In the genomic region with DNA sequence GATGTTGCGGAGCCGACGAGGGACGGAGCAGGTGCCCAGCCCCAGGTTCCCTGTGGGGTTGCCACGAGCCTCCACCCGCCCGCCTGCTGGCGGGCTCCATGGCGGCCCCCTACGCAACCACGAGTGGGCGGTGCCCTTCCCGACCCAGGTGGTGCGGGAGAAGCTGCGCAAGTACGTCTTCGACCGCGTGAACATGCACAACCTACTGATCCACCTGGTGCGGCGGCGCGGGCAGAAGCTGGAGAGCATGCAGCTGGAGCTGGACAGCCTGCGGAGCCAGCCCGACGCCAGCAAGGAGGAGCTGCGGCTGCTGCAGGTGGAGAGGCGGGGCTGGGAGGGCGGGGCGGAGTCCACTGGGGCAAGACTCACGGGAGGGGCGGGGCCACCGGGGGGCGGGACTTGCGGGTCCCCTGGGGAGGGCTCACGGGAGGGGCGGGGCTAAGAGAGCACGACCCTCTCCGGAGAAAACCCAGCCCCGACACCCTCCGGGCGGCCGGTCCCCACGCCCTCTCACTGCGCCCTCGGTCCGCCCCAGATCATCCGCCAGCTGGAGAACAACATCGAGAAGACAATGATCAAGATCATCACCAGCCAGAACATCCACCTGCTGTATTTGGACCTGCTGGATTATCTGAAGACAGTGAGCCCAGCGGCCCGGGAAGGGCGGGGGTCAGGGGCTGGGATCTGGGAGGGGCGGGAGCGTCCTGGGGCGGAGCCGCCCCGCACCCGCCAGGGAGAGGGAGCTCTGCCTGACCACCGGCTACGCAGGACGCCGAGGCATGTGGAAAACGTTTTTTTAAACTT, we compare ENCODE assay signal across 8 cellular contexts. TPM values are rescaled to one million over a fixed set of nuclear protein-coding genes. Genes with fewer than 3 reads are reported as not detected.
DNase-seq lines count a peak whose midpoint lies in the region; ATAC-seq, FAIRE-seq and TF ChIP-seq lines count a peak whose summit lies in the region.

No MANE protein-coding gene starts in this region.

- POLR2A ChIA-PET in A549 (lab: Yijun Ruan, JAX): interaction anchor here (0.6 to 1.7 kb wide), 4 partner anchors 9 to 173 kb away, joined by 3 to 10 read pairs (median 3); a partner anchor contains a TSS

- DNase-seq in A549 (ENCODE audit: low read depth in 1 of 2, low spot score in 1 of 2): peak; percentile 76 to 89
- DNase-seq in NCI-H1417 treated with DMSO at 0.1 percent for 48 hours (lab: John Stamatoyannopoulos, UW): peak; percentile 66
- peak; percentile 86 for DNase-seq in SW480 (ENCODE audit: low spot score)
- DNase-seq in activated naive CD8-positive, alpha-beta T cell treated with anti-CD3 and anti-CD28 coated beads for 36 hours: peak; percentile 81
- DNase-seq in heart right ventricle: peak; percentile 77 to 87
- DNase-seq in prostate gland (ENCODE audit: low spot score): peak; percentile 93

- FAIRE-seq in A549 (lab: Jason Lieb, UNC): no peak

- peak; percentile 75 to 79 for ATAC-seq in A549
- ATAC-seq in GM19452 (IDR thresholded peaks at IDR 0.05; ENCODE audit: unreplicated experiment): peak; percentile 51
- ATAC-seq in heart right ventricle: peak; percentile 64 to 85 (median 80)

- no peaks in the 10 kb centered on the region for H3K36me3 Mint-ChIP-seq in activated naive CD8-positive, alpha-beta T cell treated with anti-CD3 and anti-CD28 coated beads for 36 hours

- intact Hi-C loops in heart right ventricle (cut with DNase I) (loop anchor here in 1 of 10 donors (10.0 kb wide), 1 partner anchor 45 kb away; a partner anchor contains a TSS), prostate gland (cut with DNase I) (no loop called here)

- H3K4me3 Mint-ChIP-seq in activated naive CD8-positive, alpha-beta T cell treated with anti-CD3 and anti-CD28 coated beads for 36 hours: peak overlapping the region; percentile 82

- H3K9me3 ChIP-seq in A549: no peaks in the 10 kb centered on the region
- no peaks in the 10 kb centered on the region for H3K9me3 ChIP-seq in heart right ventricle
- no peaks in the 10 kb centered on the region for H3K9me3 ChIP-seq in prostate gland

- no peak overlapping the region for H3K27ac Mint-ChIP-seq in activated naive CD8-positive, alpha-beta T cell treated with anti-CD3 and anti-CD28 coated beads for 36 hours

- TF ChIP-seq CTCF in A549 (IDR thresholded peaks at IDR 0.05) (no peak), heart right ventricle (IDR thresholded peaks at IDR 0.05) (no peak), prostate gland (IDR thresholded peaks at IDR 0.05) (peak in 1 of 4 experiments; percentile 19)

- H3K4me3 ChIP-seq in A549: peak overlapping the region; percentile 49
- peak overlapping the region; percentile 18 to 54 (median 50) for H3K4me3 ChIP-seq in heart right ventricle
- peak overlapping the region; percentile 27 to 44 for H3K4me3 ChIP-seq in prostate gland
- H3K4me3 ChIP-seq in urinary bladder (ENCODE audit: low read depth, low read length): peak overlapping the region; percentile 24

- WGBS in A549 (ENCODE audit: missing lambda C conversion rate): 2% methylated on average over 22 of the region's 63 CpGs
- 1 to 2% methylated on average over 57 to 63 of the region's 63 CpGs for whole genome bisulfite sequencing in heart right ventricle, 2 donors
- under 1% methylated on average over 54 of the region's 63 CpGs for WGBS in prostate gland
- WGBS in urinary bladder: under 1% methylated on average over 62 of the region's 63 CpGs

- TF ChIP-seq EP300 in A549 (IDR thresholded peaks at IDR 0.05): no peak

- H3K4me1 ChIP-seq in A549: peaks cover 21% of the 10 kb centered on the region
- H3K4me1 ChIP-seq in heart right ventricle: peaks cover 17 to 63% (median 48%) of the 10 kb centered on the region in 9 donors
- H3K4me1 ChIP-seq in prostate gland (replicated peaks): peaks cover 25% of the 10 kb centered on the region
- H3K4me1 ChIP-seq in urinary bladder (ENCODE audit: insufficient read depth): peaks cover 1% of the 10 kb centered on the region

- CTCF ChIA-PET in A549 (lab: Yijun Ruan, JAX): interaction anchor here (0.7 to 9.9 kb wide), 10 partner anchors 8 to 235 kb away, joined by 3 to 110 read pairs (median 5); a partner anchor contains a TSS

- H3K36me3 ChIP-seq in heart right ventricle (no peaks in the 10 kb centered on the region), prostate gland (no peaks in the 10 kb centered on the region), urinary bladder (ENCODE audit: insufficient read depth) (no peaks in the 10 kb centered on the region)

- peaks cover 30% of the 10 kb centered on the region for H3K4me1 Mint-ChIP-seq in activated naive CD8-positive, alpha-beta T cell treated with anti-CD3 and anti-CD28 coated beads for 36 hours

- peaks cover 10% of the 10 kb centered on the region for H3K27me3 Mint-ChIP-seq in activated naive CD8-positive, alpha-beta T cell treated with anti-CD3 and anti-CD28 coated beads for 36 hours

- TF ChIP-seq RAD21 in A549 (conservative IDR thresholded peaks at IDR 0.05 in 1 of 2, IDR thresholded peaks at IDR 0.05 in 1 of 2): no peak

- no peaks in the 10 kb centered on the region for H3K9me3 Mint-ChIP-seq in activated naive CD8-positive, alpha-beta T cell treated with anti-CD3 and anti-CD28 coated beads for 36 hours

- TF ChIP-seq POLR2A in A549 (IDR thresholded peaks at IDR 0.05; ENCODE audit: low read length) (peak; percentile 47), prostate gland (IDR thresholded peaks at IDR 0.05) (peak; percentile 41)

- H3K27me3 ChIP-seq in heart right ventricle (peaks cover 0 to 61% (median 42%) of the 10 kb centered on the region in 7 donors), prostate gland (replicated peaks; ENCODE audit: insufficient read depth) (no peaks in the 10 kb centered on the region)

- H3K27ac ChIP-seq in A549: peak overlapping the region; percentile 53 to 81
- H3K27ac ChIP-seq in heart right ventricle: peak overlapping the region in 6 of 10 donors; percentile 10 to 66 (median 29)
- H3K27ac ChIP-seq in prostate gland: peak overlapping the region; percentile 87 to 93
- peak overlapping the region; percentile 48 for H3K27ac ChIP-seq in urinary bladder (ENCODE audit: low read depth)

- H3K4me2 ChIP-seq in A549: peak overlapping the region; percentile 97

RNA-seq across cellular contexts. Expression of a gene that starts 3.9 kb away (rescaled TPM):
- polyA plus RNA-seq in A549 (2011; rRNA removed) (1.4 and 1.6 TPM in 2 replicates), A549 (2017; fragmentation: RNase III; extraction: RNeasy Plus Mini Kit Qiagen cat#74134 plus additional on column Dnase treatment) (0.58 to 1.1 TPM (median 0.90 TPM) in 3 replicates), heart right ventricle (1 to 10 TPM in 1 of 2 donors, under 1 TPM in 1; 0.49 to 9.2 TPM), urinary bladder (0.85 TPM)
- polyA plus RNA-seq in A549 (2012; cell fraction: cytosol; rRNA removed): 0.73 and 0.93 TPM in 2 replicates
- 4.0 and 4.8 TPM in 2 replicates for polyA plus RNA-seq in A549 (2012; cell fraction: nucleus; rRNA removed)
- 0.66 TPM in 1 of 2 replicates, not detected in the other for polyA minus RNA-seq in A549 (2011; rRNA and poly(A)+ RNA removed)
- under 1 TPM in 1 of 2 experiments, not detected in 1; 0.43 TPM for total RNA-seq in activated naive CD8-positive, alpha-beta T cell treated with anti-CD3 and anti-CD28 coated beads for 36 hours
- total RNA-seq in heart right ventricle (1 to 10 TPM in 6 of 10 donors, under 1 TPM in 4; 0.56 to 2.4 (median 1.1) TPM), prostate gland (10 to 100 TPM in 1 of 2 donors, 1 to 10 TPM in 1; 9.5 to 45.0 TPM), urinary bladder (1.5 TPM)

RNA-seq across cellular contexts. Expression of a gene that starts 7.7 kb away (rescaled TPM):
- polyA plus RNA-seq in A549 (2011; rRNA removed) (46.8 and 53.5 TPM in 2 replicates), A549 (2017; fragmentation: RNase III; extraction: RNeasy Plus Mini Kit Qiagen cat#74134 plus additional on column Dnase treatment) (70.3 to 72.2 TPM (median 71.4 TPM) in 3 replicates), heart right ventricle (10 to 100 TPM; 60.5 to 97.4 TPM), urinary bladder (60.0 TPM)
- 49.2 and 73.5 TPM in 2 replicates for polyA plus RNA-seq in A549 (2012; cell fraction: cytosol; rRNA removed)
- polyA plus RNA-seq in A549 (2012; cell fraction: nucleus; rRNA removed): 112 and 138 TPM in 2 replicates
- polyA minus RNA-seq in A549 (2011; rRNA and poly(A)+ RNA removed): 70.0 and 70.9 TPM in 2 replicates
- total RNA-seq in activated naive CD8-positive, alpha-beta T cell treated with anti-CD3 and anti-CD28 coated beads for 36 hours: 10 to 100 TPM; 87.0 to 88.3 TPM
- total RNA-seq in heart right ventricle (10 to 100 TPM; 61.6 to 91.2 (median 66.6) TPM), prostate gland (100 to 1,000 TPM in 1 of 2 donors, 10 to 100 TPM in 1; 76.6 to 124 TPM), urinary bladder (29.1 TPM)

RNA-seq across cellular contexts. Expression of a gene that starts 8.9 kb away (rescaled TPM):
- polyA plus RNA-seq in A549 (2011; rRNA removed): 64.5 and 78.0 TPM in 2 replicates
- 104 and 117 TPM in 2 replicates for polyA plus RNA-seq in A549 (2012; cell fraction: cytosol; rRNA removed)
- polyA plus RNA-seq in A549 (2012; cell fraction: nucleus; rRNA removed): 75.8 and 78.8 TPM in 2 replicates
- polyA plus RNA-seq in A549 (2017; fragmentation: RNase III; extraction: RNeasy Plus Mini Kit Qiagen cat#74134 plus additional on column Dnase treatment): 69.9 to 71.0 TPM (median 70.7 TPM) in 3 replicates
- 27.4 and 35.2 TPM in 2 replicates for polyA minus RNA-seq in A549 (2011; rRNA and poly(A)+ RNA removed)
- 10 to 100 TPM; 49.3 to 49.6 TPM for total RNA-seq in activated naive CD8-positive, alpha-beta T cell treated with anti-CD3 and anti-CD28 coated beads for 36 hours
- 10 to 100 TPM; 48.1 to 83.4 (median 61.8) TPM for total RNA-seq in heart right ventricle
- polyA plus RNA-seq in heart right ventricle: 100 to 1,000 TPM in 1 of 2 donors, 10 to 100 TPM in 1; 95.6 to 107 TPM
- total RNA-seq in prostate gland: 100 to 1,000 TPM; 181 to 335 TPM
- total RNA-seq in urinary bladder: 29.4 TPM
- polyA plus RNA-seq in urinary bladder: 83.2 TPM

RNA-seq across cellular contexts. Expression of a gene that starts 35.7 kb away (rescaled TPM):
- polyA plus RNA-seq in A549 (2011; rRNA removed) (0.10 and 0.24 TPM in 2 replicates), A549 (2017; fragmentation: RNase III; extraction: RNeasy Plus Mini Kit Qiagen cat#74134 plus additional on column Dnase treatment) (0.07 to 0.09 TPM in 2 of 3 replicates, not detected in the other), heart right ventricle (1 to 10 TPM; 1.0 to 6.1 TPM), urinary bladder (not detected)
- polyA plus RNA-seq in A549 (2012; cell fraction: cytosol; rRNA removed): 0.05 and 0.08 TPM in 2 replicates
- polyA plus RNA-seq in A549 (2012; cell fraction: nucleus; rRNA removed): 0.18 and 0.20 TPM in 2 replicates
- not detected in 2 replicates for polyA minus RNA-seq in A549 (2011; rRNA and poly(A)+ RNA removed)
- total RNA-seq in activated naive CD8-positive, alpha-beta T cell treated with anti-CD3 and anti-CD28 coated beads for 36 hours: not detected
- total RNA-seq in heart right ventricle (10 to 100 TPM in 1 of 10 donors, 1 to 10 TPM in 1, under 1 TPM in 1, not detected in 7; 0.85 to 20.1 (median 1.3) TPM), prostate gland (under 1 TPM in 1 of 2 donors, not detected in 1; 0.40 TPM), urinary bladder (not detected)

RNA-seq across cellular contexts. Expression of a gene that starts 42.0 kb away (rescaled TPM):
- not detected in 2 replicates for polyA plus RNA-seq in A549 (2011; rRNA removed)
- polyA plus RNA-seq in A549 (2012; cell fraction: cytosol; rRNA removed): not detected in 2 replicates
- 0.05 TPM in 1 of 2 replicates, not detected in the other for polyA plus RNA-seq in A549 (2012; cell fraction: nucleus; rRNA removed)
- polyA plus RNA-seq in A549 (2017; fragmentation: RNase III; extraction: RNeasy Plus Mini Kit Qiagen cat#74134 plus additional on column Dnase treatment): not detected in 3 replicates
- not detected in 2 replicates for polyA minus RNA-seq in A549 (2011; rRNA and poly(A)+ RNA removed)
- total RNA-seq in activated naive CD8-positive, alpha-beta T cell treated with anti-CD3 and anti-CD28 coated beads for 36 hours: not detected
- not detected for total RNA-seq in heart right ventricle
- not detected for polyA plus RNA-seq in heart right ventricle
- total RNA-seq in prostate gland: not detected
- not detected for total RNA-seq in urinary bladder
- polyA plus RNA-seq in urinary bladder: not detected

Comparison
In these comparisons a context has a peak if more than half of its experiments do, and no peak if none do; other contexts are left out.
1. Peak in every context shown above with its lines: DNase-seq, ATAC-seq, H3K4me3 ChIP-seq and H3K27ac ChIP-seq.
2. H3K27ac ChIP-seq: peak in every context shown above with its lines; median percentile 90 in prostate gland; 67 in A549; 48 in urinary bladder; 29 in heart right ventricle.